ENCODE assay signal across 1 cellular context in the genomic region with DNA sequence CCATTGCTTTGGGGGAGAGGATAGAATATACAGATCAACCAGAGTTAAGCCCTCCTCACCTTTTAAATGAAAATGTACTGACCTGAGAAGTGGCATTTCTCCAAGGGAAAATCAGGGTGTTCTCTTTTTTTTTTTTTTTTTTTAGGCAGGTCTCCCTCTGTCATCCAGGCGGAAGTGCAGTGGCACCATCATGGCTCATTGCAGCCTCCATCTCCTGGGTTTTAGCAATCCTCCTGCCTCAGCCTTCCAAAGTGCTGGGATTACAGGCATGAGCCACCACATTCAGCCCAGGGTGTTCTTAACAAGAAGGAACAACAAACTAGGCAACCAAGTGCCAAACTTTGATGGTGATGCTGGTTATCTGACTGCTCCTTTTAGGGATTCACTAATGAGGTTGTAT.
A peak's percentile ranks its signal among the peaks of the same experiment; 100 is the strongest.
TF ChIP-seq lines count a peak whose summit lies in the region.

No MANE protein-coding gene starts in this region.

TF ChIP-seq in HepG2, 621 proteins besides CTCF, POLR2A, EP300 and RAD21 (continued from another document):
- TF ChIP-seq, protein P1, sequence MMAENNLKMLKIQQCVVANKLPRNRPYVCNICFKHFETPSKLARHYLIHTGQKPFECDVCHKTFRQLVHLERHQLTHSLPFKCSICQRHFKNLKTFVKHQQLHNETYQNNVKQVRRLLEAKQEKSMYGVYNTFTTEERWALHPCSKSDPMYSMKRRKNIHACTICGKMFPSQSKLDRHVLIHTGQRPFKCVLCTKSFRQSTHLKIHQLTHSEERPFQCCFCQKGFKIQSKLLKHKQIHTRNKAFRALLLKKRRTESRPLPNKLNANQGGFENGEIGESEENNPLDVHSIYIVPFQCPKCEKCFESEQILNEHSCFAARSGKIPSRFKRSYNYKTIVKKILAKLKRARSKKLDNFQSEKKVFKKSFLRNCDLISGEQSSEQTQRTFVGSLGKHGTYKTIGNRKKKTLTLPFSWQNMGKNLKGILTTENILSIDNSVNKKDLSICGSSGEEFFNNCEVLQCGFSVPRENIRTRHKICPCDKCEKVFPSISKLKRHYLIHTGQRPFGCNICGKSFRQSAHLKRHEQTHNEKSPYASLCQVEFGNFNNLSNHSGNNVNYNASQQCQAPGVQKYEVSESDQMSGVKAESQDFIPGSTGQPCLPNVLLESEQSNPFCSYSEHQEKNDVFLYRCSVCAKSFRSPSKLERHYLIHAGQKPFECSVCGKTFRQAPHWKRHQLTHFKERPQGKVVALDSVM (CRISPR knock-in tag; IDR thresholded peaks at IDR 0.05): peak; percentile 82
